8 cellular contexts compared by ENCODE assay signal in the genomic region with DNA sequence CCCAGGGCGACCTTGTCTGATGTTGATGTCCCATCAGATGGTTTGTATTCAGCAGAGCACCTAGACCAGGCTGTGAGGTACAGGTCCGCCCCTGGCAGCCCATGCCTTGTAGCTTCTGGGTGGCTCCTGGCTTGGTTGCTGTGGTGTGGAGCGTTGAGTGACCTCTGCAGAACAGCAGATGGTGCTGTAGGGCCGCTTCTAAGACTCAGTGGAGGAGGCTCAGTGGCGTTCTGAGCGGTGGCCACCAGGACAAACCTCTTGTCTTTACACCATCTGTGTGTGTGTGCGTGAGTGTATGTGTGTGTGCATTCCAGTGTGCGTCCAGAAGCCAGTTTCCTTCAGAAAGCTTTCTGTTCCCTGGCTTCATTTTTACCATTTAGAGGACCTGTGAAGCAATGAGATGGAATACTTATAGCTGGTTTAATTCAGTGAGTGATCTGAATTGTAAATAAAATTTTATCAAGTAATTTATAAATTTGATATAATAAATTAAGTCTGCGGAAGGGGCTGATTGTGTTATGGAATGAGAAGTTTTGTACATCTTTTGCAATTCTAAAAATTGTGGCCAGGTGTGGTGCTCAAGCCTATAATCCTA.
DNase-seq lines count a peak whose midpoint lies in the region; ATAC-seq and TF ChIP-seq lines count a peak whose summit lies in the region.

No MANE protein-coding gene starts in this region.

- peak; percentile 61 for DNase-seq in GM04503 (ENCODE audit: low read depth)
- DNase-seq in NCI-H345 (lab: John Stamatoyannopoulos, UW): peak; percentile 84
- peak; percentile 16 to 67 for DNase-seq in cerebellar nuclear complex (lab: John Stamatoyannopoulos, UW)
- peak; percentile 92 for DNase-seq in kidney tubule cell (ENCODE audit: low spot score)
- peak; percentile 30 to 35 for DNase-seq in stimulated activated CD4-positive, alpha-beta T cell treated with anti-CD3 and anti-CD28 coated beads, Interleukin-4, amount 100 ng/mL, for 4 hours

- peak overlapping the region; percentile 13; the same call in 1 of the 2 replicates for H3K27ac ChIP-seq in VCaP

- TF ChIP-seq CTCF in VCaP (conservative IDR thresholded peaks at IDR 0.05): peak; percentile 99

- ATAC-seq in HG02938 (IDR thresholded peaks at IDR 0.05; ENCODE audit: unreplicated experiment) (peak; percentile 71), HG03097 (IDR thresholded peaks at IDR 0.05; ENCODE audit: low FRiP score, unreplicated experiment) (no peak)

Comparison
In these comparisons a context has a peak if more than half of its experiments do, and no peak if none do; other contexts are left out.
1. DNase-seq: peak in every context shown above with its lines; median percentile 92 in kidney tubule cell; 84 in NCI-H345; 61 in GM04503; 42 in cerebellar nuclear complex; 32 in stimulated activated CD4-positive, alpha-beta T cell treated with anti-CD3 and anti-CD28 coated beads, Interleukin-4, amount 100 ng/mL, for 4 hours.